In the genomic region with DNA sequence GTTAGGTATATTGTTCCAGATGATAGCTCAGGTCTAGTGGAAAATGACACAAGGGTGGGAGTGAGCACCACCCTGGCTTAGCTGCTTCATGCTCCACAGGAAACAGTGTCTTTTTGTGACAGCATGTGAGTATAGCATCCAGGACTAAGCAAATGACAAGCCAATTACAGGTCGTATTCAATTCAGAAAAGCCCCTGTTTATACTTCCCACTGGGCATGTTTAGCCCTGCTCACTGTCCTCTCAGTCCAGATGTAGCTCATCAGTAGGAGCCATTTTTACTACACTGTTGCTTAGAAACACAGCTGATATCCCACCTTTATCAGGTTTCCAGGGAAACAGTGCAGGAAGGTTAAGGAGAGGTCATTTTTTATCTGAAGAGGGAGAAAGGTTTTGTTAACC, we compare ENCODE assay signal across 9 cellular contexts. TPM values are rescaled to one million over a fixed set of nuclear protein-coding genes. Genes with fewer than 3 reads are reported as not detected.
DNase-seq lines count a peak whose midpoint lies in the region; ATAC-seq, FAIRE-seq and TF ChIP-seq lines count a peak whose summit lies in the region.
"Had no signal": no experiment of that assay in that cellular context is flagged by ENCODE, and none has a peak within 500 bp of the region (broad histone marks: within the 10 kb centered on the region; RNA-seq: fewer than 3 reads in every experiment).

No MANE protein-coding gene starts in this region.

- H3K27ac ChIP-seq in pancreas = no peak overlapping the region

- FAIRE-seq in pancreas (lab: Jason Lieb, UNC) (no peak), urothelium cell line (lab: Jason Lieb, UNC) (no peak)
- FAIRE-seq: A204.1 had no signal

- TF ChIP-seq CTCF in pancreas (IDR thresholded peaks at IDR 0.05) = no peak

- peak; percentile 26 for ATAC-seq in HG02981 (IDR thresholded peaks at IDR 0.05; ENCODE audit: unreplicated experiment)
- ATAC-seq in SK-N-SH treated with all-trans-retinoic acid at 6 μM for 48 hours = peak; percentile 42; the same call in 2 of the 3 replicates
- ATAC-seq in pancreas = peak; percentile 60 to 84 (median 79)

- H3K9me3 ChIP-seq in pancreas = no peaks in the 10 kb centered on the region

- no peak overlapping the region for H3K4me3 ChIP-seq in pancreas

- DNase-seq in DMS153 (lab: John Stamatoyannopoulos, UW) (peak; percentile 7), DMS153 treated with DMSO at 0.1 percent for 48 hours (lab: John Stamatoyannopoulos, UW; ENCODE audit: unreplicated experiment) (no peak), pancreas (no peak), urothelium cell line (ENCODE audit: low spot score) (no peak), NCI-H2107 (lab: John Stamatoyannopoulos, UW) (no peak), A172 (ENCODE audit: low spot score) (no peak)

- H3K36me3 ChIP-seq in pancreas = no peaks in the 10 kb centered on the region

- WGBS in pancreas, 2 donors = 2 to 3% methylated on average over 1 of the region's 1 CpG

- no peaks in the 10 kb centered on the region for H3K27me3 ChIP-seq in pancreas

- H3K4me1 ChIP-seq in pancreas = peaks cover 14 to 38% (median 28%) of the 10 kb centered on the region in 3 donors

- intact Hi-C loops in pancreas (cut with DNase I) = no loop called here

TF ChIP-seq in SK-N-SH treated with all-trans-retinoic acid at 6 μM for 48 hours, 23 proteins besides CTCF, POLR2A, EP300 and RAD21:
- TF ChIP-seq TCF4 (CRISPR knock-in tag; IDR thresholded peaks at IDR 0.05; ENCODE audit: borderline replicate concordance) = peak; percentile 61; the same call in 1 of the 2 replicates
- TF ChIP-seq ISL1 (CRISPR knock-in tag; IDR thresholded peaks at IDR 0.05) = no peak
- TF ChIP-seq GLIS3 (CRISPR knock-in tag; IDR thresholded peaks at IDR 0.05) = no peak
- TF ChIP-seq ZC3H10 (CRISPR knock-in tag; IDR thresholded peaks at IDR 0.05) = no peak
- TF ChIP-seq, protein P1, sequence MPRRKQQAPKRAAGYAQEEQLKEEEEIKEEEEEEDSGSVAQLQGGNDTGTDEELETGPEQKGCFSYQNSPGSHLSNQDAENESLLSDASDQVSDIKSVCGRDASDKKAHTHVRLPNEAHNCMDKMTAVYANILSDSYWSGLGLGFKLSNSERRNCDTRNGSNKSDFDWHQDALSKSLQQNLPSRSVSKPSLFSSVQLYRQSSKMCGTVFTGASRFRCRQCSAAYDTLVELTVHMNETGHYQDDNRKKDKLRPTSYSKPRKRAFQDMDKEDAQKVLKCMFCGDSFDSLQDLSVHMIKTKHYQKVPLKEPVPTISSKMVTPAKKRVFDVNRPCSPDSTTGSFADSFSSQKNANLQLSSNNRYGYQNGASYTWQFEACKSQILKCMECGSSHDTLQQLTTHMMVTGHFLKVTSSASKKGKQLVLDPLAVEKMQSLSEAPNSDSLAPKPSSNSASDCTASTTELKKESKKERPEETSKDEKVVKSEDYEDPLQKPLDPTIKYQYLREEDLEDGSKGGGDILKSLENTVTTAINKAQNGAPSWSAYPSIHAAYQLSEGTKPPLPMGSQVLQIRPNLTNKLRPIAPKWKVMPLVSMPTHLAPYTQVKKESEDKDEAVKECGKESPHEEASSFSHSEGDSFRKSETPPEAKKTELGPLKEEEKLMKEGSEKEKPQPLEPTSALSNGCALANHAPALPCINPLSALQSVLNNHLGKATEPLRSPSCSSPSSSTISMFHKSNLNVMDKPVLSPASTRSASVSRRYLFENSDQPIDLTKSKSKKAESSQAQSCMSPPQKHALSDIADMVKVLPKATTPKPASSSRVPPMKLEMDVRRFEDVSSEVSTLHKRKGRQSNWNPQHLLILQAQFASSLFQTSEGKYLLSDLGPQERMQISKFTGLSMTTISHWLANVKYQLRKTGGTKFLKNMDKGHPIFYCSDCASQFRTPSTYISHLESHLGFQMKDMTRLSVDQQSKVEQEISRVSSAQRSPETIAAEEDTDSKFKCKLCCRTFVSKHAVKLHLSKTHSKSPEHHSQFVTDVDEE (CRISPR knock-in tag; IDR thresholded peaks at IDR 0.05) = no peak; the same call in 1 of the 2 replicates

RNA-seq across cellular contexts. Expression of a gene that starts 8.0 kb away (rescaled TPM):
- 1 to 10 TPM; 1.9 to 5.2 (median 3.0) TPM for total RNA-seq in pancreas
- polyA plus RNA-seq in pancreas = 1 to 10 TPM; 1.5 to 4.9 TPM
- total RNA-seq in A172 (2014; rRNA removed; shearing (Covaris generic)) = 13.8 TPM in 2 replicates

RNA-seq across cellular contexts. Expression of a gene that starts 10.8 kb away (rescaled TPM):
- 1 to 10 TPM; 1.6 to 5.8 (median 3.1) TPM for total RNA-seq in pancreas
- 1 to 10 TPM; 5.0 to 7.1 TPM for polyA plus RNA-seq in pancreas
- 21.1 and 21.7 TPM in 2 replicates for total RNA-seq in A172 (2014; rRNA removed; shearing (Covaris generic))

RNA-seq across cellular contexts. Expression of a gene that starts 43.3 kb away (rescaled TPM):
- 1 to 10 TPM in 3 of 6 donors, under 1 TPM in 3; 0.47 to 4.1 (median 1.3) TPM for total RNA-seq in pancreas
- polyA plus RNA-seq in pancreas = 1 to 10 TPM; 1.6 to 2.2 TPM
- total RNA-seq in A172 (2014; rRNA removed; shearing (Covaris generic)) = not detected in 2 replicates

Comparison
In these comparisons a context has a peak if more than half of its experiments do, and no peak if none do; other contexts are left out.
1. ATAC-seq: peak in every context shown above with its lines; median percentile 79 in pancreas; 42 in SK-N-SH treated with all-trans-retinoic acid at 6 μM for 48 hours; 26 in HG02981.